14 cellular contexts compared by ENCODE assay signal in genomic region chr16:87057291-87057881, GRCh38.
A peak's percentile ranks its signal among the peaks of the same experiment; 100 is the strongest.
DNase-seq lines count a peak whose midpoint lies in the region; ATAC-seq and TF ChIP-seq lines count a peak whose summit lies in the region.
"Had no signal": no experiment of that assay in that cellular context is flagged by ENCODE, and none has a peak within 500 bp of the region (broad histone marks: within the 10 kb centered on the region; RNA-seq: fewer than 3 reads in every experiment).

No MANE protein-coding gene starts in this region.

- DNase-seq in NCI-H748 (lab: John Stamatoyannopoulos, UW; ENCODE audit: unreplicated experiment) (peak; percentile 13), NCI-H748 treated with DMSO at 0.1 percent for 48 hours (lab: John Stamatoyannopoulos, UW) (no peak), NCI-H1930 (lab: John Stamatoyannopoulos, UW) (peak; percentile 9 to 34), dermis blood vessel endothelial cell (peak; percentile 27), osteocyte (ENCODE audit: extremely low spot score, unreplicated experiment) (no peak), LoVo (ENCODE audit: low spot score) (no peak)
- DNase-seq in stimulated activated CD4-positive, alpha-beta T cell treated with anti-CD3 and anti-CD28 coated beads, Interleukin-4, amount 100 ng/mL, for 1 hour = no peak
- DNase-seq: activated CD8-positive, alpha-beta memory T cell treated with anti-CD3 and anti-CD28 coated beads, Interleukin-2, amount 50 U/mL, for 48 hours; Calu3; mucosa of descending colon; NCI-H2081 treated with DMSO at 0.1 percent for 48 hours; trophoblast cell had no signal

- no peak overlapping the region for H3K4me3 Mint-ChIP-seq in osteocyte (ENCODE audit: unreplicated experiment)

- peaks cover 32% of the 10 kb centered on the region for H3K4me1 Mint-ChIP-seq in osteocyte (ENCODE audit: unreplicated experiment)

- H3K27me3 Mint-ChIP-seq in osteocyte (ENCODE audit: unreplicated experiment) = no peaks in the 10 kb centered on the region

- peak; percentile 26 for TF ChIP-seq CTCF in osteocyte (IDR thresholded peaks at IDR 0.05)

- no peak overlapping the region for H3K27ac Mint-ChIP-seq in osteocyte (ENCODE audit: unreplicated experiment)

- H3K9me3 Mint-ChIP-seq in osteocyte (ENCODE audit: unreplicated experiment) = peaks cover 4% of the 10 kb centered on the region

- H3K36me3 Mint-ChIP-seq in osteocyte (ENCODE audit: unreplicated experiment) = no peaks in the 10 kb centered on the region

- ATAC-seq in HG03045 (IDR thresholded peaks at IDR 0.05; ENCODE audit: unreplicated experiment) = no peak
- ATAC-seq: A549, mucosa of descending colon had no signal

Comparison
In these comparisons a context has a peak if more than half of its experiments do, and no peak if none do; other contexts are left out.
1. DNase-seq: peak in NCI-H748 (single experiment), NCI-H1930 (2 of 2) and dermis blood vessel endothelial cell (single experiment); none in NCI-H748 treated with DMSO at 0.1 percent for 48 hours (single experiment), osteocyte (single experiment), stimulated activated CD4-positive, alpha-beta T cell treated with anti-CD3 and anti-CD28 coated beads, Interleukin-4, amount 100 ng/mL, for 1 hour (single experiment) and LoVo (single experiment).